In the genomic region with DNA sequence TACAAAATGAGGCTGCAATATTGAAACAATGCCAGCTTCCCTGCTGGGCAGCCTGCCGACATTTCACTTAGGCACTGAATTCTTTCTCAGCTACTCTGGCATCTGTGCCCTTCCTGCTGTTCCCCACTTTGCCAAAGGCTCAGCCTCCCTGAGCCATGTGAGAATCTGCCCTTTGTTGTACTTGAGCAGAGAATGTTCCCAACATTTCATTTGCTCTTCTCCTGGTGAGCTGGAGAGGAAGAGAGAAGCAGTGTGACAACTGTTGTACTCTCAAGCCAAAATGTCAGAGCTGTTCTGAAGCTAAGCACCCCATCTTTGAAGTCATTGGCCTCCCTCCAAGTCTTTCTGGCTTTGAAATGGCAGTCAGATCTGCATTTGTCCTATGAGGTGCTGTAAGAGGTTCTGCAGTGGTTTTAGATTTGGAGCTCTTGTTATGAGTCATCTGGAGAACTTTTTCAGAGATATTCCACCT, we compare ENCODE assay signal across 1 cellular context.
TF ChIP-seq lines count a peak whose summit lies in the region.

No MANE protein-coding gene starts in this region.

TF ChIP-seq in GM12878, 131 proteins besides CTCF, POLR2A, EP300 and RAD21 (continued from another document):
- TF ChIP-seq, protein P1, sequence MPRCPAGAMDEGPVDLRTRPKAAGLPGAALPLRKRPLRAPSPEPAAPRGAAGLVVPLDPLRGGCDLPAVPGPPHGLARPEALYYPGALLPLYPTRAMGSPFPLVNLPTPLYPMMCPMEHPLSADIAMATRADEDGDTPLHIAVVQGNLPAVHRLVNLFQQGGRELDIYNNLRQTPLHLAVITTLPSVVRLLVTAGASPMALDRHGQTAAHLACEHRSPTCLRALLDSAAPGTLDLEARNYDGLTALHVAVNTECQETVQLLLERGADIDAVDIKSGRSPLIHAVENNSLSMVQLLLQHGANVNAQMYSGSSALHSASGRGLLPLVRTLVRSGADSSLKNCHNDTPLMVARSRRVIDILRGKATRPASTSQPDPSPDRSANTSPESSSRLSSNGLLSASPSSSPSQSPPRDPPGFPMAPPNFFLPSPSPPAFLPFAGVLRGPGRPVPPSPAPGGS (IDR thresholded peaks at IDR 0.05; ENCODE audit: borderline replicate concordance, insufficient read depth, low read depth, low read length, poor library complexity, severe bottlenecking), result no peak
